16 cellular contexts compared by ENCODE assay signal in the genomic region with DNA sequence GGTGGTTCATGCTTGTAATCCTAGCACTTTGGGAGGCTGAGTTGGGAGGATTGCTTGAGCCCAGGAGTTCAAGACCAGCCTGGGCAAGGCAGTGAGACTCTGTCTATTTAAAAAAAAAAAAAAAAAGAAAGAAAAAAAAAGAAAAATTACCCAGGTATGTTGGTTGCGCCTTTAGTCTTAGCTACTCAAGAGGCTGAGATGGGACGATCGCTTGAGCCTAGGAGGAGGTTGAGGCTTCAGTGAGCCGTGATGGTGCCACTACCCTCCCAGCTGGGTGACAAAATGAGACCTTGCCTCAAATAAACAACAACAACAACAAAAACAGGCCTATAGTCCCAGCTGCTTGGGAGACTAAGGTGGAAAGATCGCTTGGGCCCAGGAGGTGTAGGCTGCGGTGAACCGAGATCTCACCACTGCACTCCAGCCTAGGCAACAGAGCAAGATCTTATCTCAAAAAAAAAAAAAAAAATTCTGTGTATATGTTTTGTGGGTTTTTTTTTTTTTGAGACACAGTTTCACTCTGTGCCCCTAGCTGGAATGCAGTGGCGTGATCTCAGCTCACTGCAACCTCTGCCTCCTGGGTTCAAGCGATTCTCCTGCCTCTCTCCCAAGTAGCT. TPM values are rescaled to one million over a fixed set of nuclear protein-coding genes. Genes with fewer than 3 reads are reported as not detected.
A peak's percentile ranks its signal among the peaks of the same experiment; 100 is the strongest.
DNase-seq lines count a peak whose midpoint lies in the region; ATAC-seq lines count a peak whose summit lies in the region.
"Had no signal": no experiment of that assay in that cellular context is flagged by ENCODE, and none has a peak within 500 bp of the region (broad histone marks: within the 10 kb centered on the region; RNA-seq: fewer than 3 reads in every experiment).

No MANE protein-coding gene starts in this region.

- H3K36me3 Mint-ChIP-seq in activated naive CD8-positive, alpha-beta T cell treated with anti-CD3 and anti-CD28 coated beads, Interleukin-2, amount 10 ng/mL, durations not matched to agents 7 days and 5 days = no peaks in the 10 kb centered on the region

- ATAC-seq in activated CD4-positive, CD25-positive, alpha-beta regulatory T cell treated with anti-CD3 and anti-CD28 coated beads, Interleukin-2, amount 50 U/mL, for 24 hours = peak; percentile 39 to 50
- ATAC-seq in activated naive CD8-positive, alpha-beta T cell treated with anti-CD3 and anti-CD28 coated beads, Interleukin-2, amount 10 ng/mL, durations not matched to agents 7 days and 5 days (ENCODE audit: low read depth) = peak; percentile 71

- no peak for DNase-seq in activated CD4-positive, CD25-positive, alpha-beta regulatory T cell (lab: John Stamatoyannopoulos, UW)
- DNase-seq in activated CD4-positive, alpha-beta T cell treated with anti-CD3 and anti-CD28 coated beads, Interleukin-2, amount 50 U/mL, for 4 hours = peak; percentile 4 to 19
- DNase-seq in activated naive CD8-positive, alpha-beta T cell treated with anti-CD3 and anti-CD28 coated beads, Interleukin-2, amount 10 ng/mL, durations not matched to agents 7 days and 5 days = peak; percentile 62
- DNase-seq in stimulated activated CD8-positive, alpha-beta memory T cell treated with anti-CD3 and anti-CD28 coated beads, Interleukin-4, amount 100 ng/mL, for 48 hours = peak; percentile 57
- no peak for DNase-seq in RPMI8226
- DNase-seq in AG08395 (ENCODE audit: low spot score) = no peak
- no peak for DNase-seq in NAMALWA (ENCODE audit: low spot score)
- DNase-seq: aorta; cortex of kidney; hypothalamus; MM.1S; NK-92 treated with Interleukin-12 subunit alpha and Interleukin-12 subunit beta, amount 100 ng/mL, for 24 hours; SJCRH30 had no signal

- H3K27ac Mint-ChIP-seq in activated naive CD8-positive, alpha-beta T cell treated with anti-CD3 and anti-CD28 coated beads, Interleukin-2, amount 10 ng/mL, durations not matched to agents 7 days and 5 days = peak overlapping the region; percentile 21

- H3K4me3 Mint-ChIP-seq in activated naive CD8-positive, alpha-beta T cell treated with anti-CD3 and anti-CD28 coated beads, Interleukin-2, amount 10 ng/mL, durations not matched to agents 7 days and 5 days = peak overlapping the region; percentile 39

- POLR2A ChIA-PET in activated naive CD8-positive, alpha-beta T cell treated with anti-CD3 and anti-CD28 coated beads, Interleukin-2, amount 10 ng/mL, durations not matched to agents 7 days and 5 days (lab: Charles Lee) = interaction anchor here (0.6 to 1.7 kb wide), 6 partner anchors 12 to 374 kb away, joined by 3 to 10 read pairs (median 4); partner anchors contain the start of genes ANKRD40CL, NME1, SPATA20 and TOB1

- H3K4me1 Mint-ChIP-seq in activated naive CD8-positive, alpha-beta T cell treated with anti-CD3 and anti-CD28 coated beads, Interleukin-2, amount 10 ng/mL, durations not matched to agents 7 days and 5 days = peaks cover 17% of the 10 kb centered on the region

- H3K9me3 Mint-ChIP-seq in activated naive CD8-positive, alpha-beta T cell treated with anti-CD3 and anti-CD28 coated beads, Interleukin-2, amount 10 ng/mL, durations not matched to agents 7 days and 5 days = no peaks in the 10 kb centered on the region

- peaks cover 35% of the 10 kb centered on the region for H3K27me3 Mint-ChIP-seq in activated naive CD8-positive, alpha-beta T cell treated with anti-CD3 and anti-CD28 coated beads, Interleukin-2, amount 10 ng/mL, durations not matched to agents 7 days and 5 days

RNA-seq across cellular contexts. Expression of gene ANKRD40CL, which starts 12.5 kb away (rescaled TPM):
- not detected for total RNA-seq in activated naive CD8-positive, alpha-beta T cell treated with anti-CD3 and anti-CD28 coated beads, Interleukin-2, amount 10 ng/mL, durations not matched to agents 7 days and 5 days
- total RNA-seq: aorta, fibroblast of lung, pulmonary artery endothelial cell, SJCRH30 had no signal

RNA-seq across cellular contexts. Expression of gene WFIKKN2, which starts 55.5 kb away (rescaled TPM):
- not detected for total RNA-seq in activated naive CD8-positive, alpha-beta T cell treated with anti-CD3 and anti-CD28 coated beads, Interleukin-2, amount 10 ng/mL, durations not matched to agents 7 days and 5 days
- total RNA-seq: pulmonary artery endothelial cell, SJCRH30 had no signal

Comparison
In these comparisons a context has a peak if more than half of its experiments do, and no peak if none do; other contexts are left out.
1. DNase-seq: peak in activated CD4-positive, alpha-beta T cell treated with anti-CD3 and anti-CD28 coated beads, Interleukin-2, amount 50 U/mL, for 4 hours (2 of 2), activated naive CD8-positive, alpha-beta T cell treated with anti-CD3 and anti-CD28 coated beads, Interleukin-2, amount 10 ng/mL, durations not matched to agents 7 days and 5 days (single experiment) and stimulated activated CD8-positive, alpha-beta memory T cell treated with anti-CD3 and anti-CD28 coated beads, Interleukin-4, amount 100 ng/mL, for 48 hours (single experiment); none in activated CD4-positive, CD25-positive, alpha-beta regulatory T cell (0 of 4), RPMI8226 (single experiment), AG08395 (single experiment) and NAMALWA (single experiment).